In the genomic region with DNA sequence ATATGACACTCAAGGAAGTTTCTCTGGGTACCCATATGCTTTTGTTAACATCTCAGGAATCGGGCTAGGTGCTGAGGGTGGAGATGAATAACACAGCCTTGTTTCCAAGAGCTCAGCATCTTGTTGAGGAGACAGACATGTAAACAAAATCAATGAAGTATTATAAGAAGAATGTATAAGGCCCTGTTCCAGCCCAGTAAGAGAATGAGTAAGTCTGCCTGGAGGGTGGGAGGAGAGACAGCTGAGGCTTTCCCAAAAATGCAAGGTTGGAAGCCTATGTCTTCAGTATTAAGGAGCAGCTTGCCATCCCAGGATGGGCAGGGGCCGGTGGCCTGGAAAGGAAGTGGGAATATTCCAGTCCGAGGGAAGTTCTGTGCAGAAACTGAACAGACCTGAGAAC, we compare ENCODE assay signal across 23 cellular contexts.
DNase-seq lines count a peak whose midpoint lies in the region; FAIRE-seq and TF ChIP-seq lines count a peak whose summit lies in the region.
"Had no signal": no experiment of that assay in that cellular context is flagged by ENCODE, and none has a peak within 500 bp of the region (broad histone marks: within the 10 kb centered on the region; RNA-seq: fewer than 3 reads in every experiment).

No MANE protein-coding gene starts in this region.

- no peak overlapping the region for H2AFZ ChIP-seq in astrocyte (ENCODE audit: low read depth, low read length)

- peaks cover 4% of the 10 kb centered on the region for H3K4me1 ChIP-seq in astrocyte (ENCODE audit: insufficient read depth, low read length)
- H3K4me1 ChIP-seq: A549, ascending aorta, right atrium auricular region had no signal

- H3K4me3 Mint-ChIP-seq in HFFc6 (no peak overlapping the region), astrocyte (ENCODE audit: unreplicated experiment) (no peak overlapping the region)
- H3K4me3 Mint-ChIP-seq: activated CD8-positive, alpha-beta T cell treated with anti-CD3 and anti-CD28 coated beads for 36 hours; activated naive CD4-positive, alpha-beta T cell treated with anti-CD3 and anti-CD28 coated beads for 36 hours; activated T-cell treated with anti-CD3 and anti-CD28 coated beads, Interleukin-2, amount 50 U/mL, for 24 hours; endodermal cell; naive thymus-derived CD4-positive, alpha-beta T cell had no signal

- H3K27ac Mint-ChIP-seq in HFFc6 (no peak overlapping the region), astrocyte (ENCODE audit: unreplicated experiment) (no peak overlapping the region)
- H3K27ac Mint-ChIP-seq: activated CD8-positive, alpha-beta T cell treated with anti-CD3 and anti-CD28 coated beads for 36 hours; activated naive CD4-positive, alpha-beta T cell treated with anti-CD3 and anti-CD28 coated beads for 36 hours; activated T-cell treated with anti-CD3 and anti-CD28 coated beads, Interleukin-2, amount 50 U/mL, for 24 hours; endodermal cell; naive thymus-derived CD4-positive, alpha-beta T cell had no signal

- H3K27ac ChIP-seq in astrocyte (ENCODE audit: low read depth, low read length), result no peak overlapping the region
- H3K27ac ChIP-seq: A549, ascending aorta, right atrium auricular region, vagina had no signal

- H4K20me1 ChIP-seq in astrocyte (ENCODE audit: insufficient read depth, low read length), result no peaks in the 10 kb centered on the region

- H3K79me2 ChIP-seq in astrocyte (ENCODE audit: insufficient read depth, low read length), result no peaks in the 10 kb centered on the region

- no peak for FAIRE-seq in astrocyte (lab: Jason Lieb, UNC)

- DNase-seq in AG08396 (ENCODE audit: low spot score), result peak; percentile 47
- DNase-seq in HFFc6, result peak; percentile 25
- peak; percentile 69 for DNase-seq in astrocyte (ENCODE audit: low read depth)
- peak; percentile 24 for DNase-seq in fibroblast of the aortic adventitia (ENCODE audit: low read depth)
- DNase-seq in DMS153 treated with DMSO at 0.1 percent for 48 hours (lab: John Stamatoyannopoulos, UW; ENCODE audit: unreplicated experiment), result no peak
- no peak for DNase-seq in cerebellum (ENCODE audit: low spot score)
- DNase-seq in MV-4-11 (lab: John Stamatoyannopoulos, UW), result no peak
- DNase-seq in OCI-M1 (lab: John Stamatoyannopoulos, UW), result no peak
- DNase-seq: activated CD4-positive, CD25-positive, alpha-beta regulatory T cell; activated CD8-positive, alpha-beta T cell treated with anti-CD3 and anti-CD28 coated beads for 36 hours; activated naive CD4-positive, alpha-beta T cell treated with anti-CD3 and anti-CD28 coated beads for 36 hours; activated T-cell treated with anti-CD3 and anti-CD28 coated beads, Interleukin-2, amount 50 U/mL, for 24 hours; Kasumi-1; left cardiac atrium; naive thymus-derived CD4-positive, alpha-beta T cell; NCI-H1417 treated with DMSO at 0.1 percent for 48 hours; NCI-H524 treated with DMSO at 0.1 percent for 48 hours; T-helper 9 cell had no signal

- H3K9me3 Mint-ChIP-seq in HFFc6 (no peaks in the 10 kb centered on the region; the same call in 1 of the 2 replicates), astrocyte (ENCODE audit: unreplicated experiment) (no peaks in the 10 kb centered on the region)
- H3K9me3 Mint-ChIP-seq: activated T-cell treated with anti-CD3 and anti-CD28 coated beads, Interleukin-2, amount 50 U/mL, for 24 hours; endodermal cell had no signal

- no peaks in the 10 kb centered on the region for H3K36me3 ChIP-seq in astrocyte (ENCODE audit: insufficient read depth, low read length)
- H3K36me3 ChIP-seq: ascending aorta, right atrium auricular region, vagina had no signal

- H3K36me3 Mint-ChIP-seq in HFFc6 (ENCODE audit: low read depth) (no peaks in the 10 kb centered on the region), astrocyte (ENCODE audit: low read depth, unreplicated experiment) (no peaks in the 10 kb centered on the region)
- H3K36me3 Mint-ChIP-seq: naive thymus-derived CD4-positive, alpha-beta T cell had no signal

- H3K27me3 ChIP-seq in astrocyte (ENCODE audit: insufficient read depth, low read length), result no peaks in the 10 kb centered on the region
- H3K27me3 ChIP-seq: ascending aorta, right atrium auricular region, vagina had no signal

- H3K4me3 ChIP-seq in astrocyte (ENCODE audit: insufficient read depth, low read depth, low read length), result no peak overlapping the region
- no peak overlapping the region for H3K4me3 ChIP-seq in fibroblast of the aortic adventitia (ENCODE audit: low read depth, low read length)
- H3K4me3 ChIP-seq: A549, ascending aorta, right atrium auricular region, vagina had no signal

- TF ChIP-seq CTCF in HFFc6 (IDR thresholded peaks at IDR 0.05) (no peak), astrocyte (IDR thresholded peaks at IDR 0.05; ENCODE audit: insufficient read depth, low read depth, low read length) (no peak), fibroblast of the aortic adventitia (IDR thresholded peaks at IDR 0.05; ENCODE audit: insufficient read depth, low read length) (no peak)

- H3K27me3 Mint-ChIP-seq in HFFc6 (ENCODE audit: insufficient read depth) (peaks cover 3% of the 10 kb centered on the region; the same call in 1 of the 2 replicates), astrocyte (ENCODE audit: low read depth, unreplicated experiment) (no peaks in the 10 kb centered on the region)
- H3K27me3 Mint-ChIP-seq: activated CD8-positive, alpha-beta T cell treated with anti-CD3 and anti-CD28 coated beads for 36 hours; activated T-cell treated with anti-CD3 and anti-CD28 coated beads, Interleukin-2, amount 50 U/mL, for 24 hours; naive thymus-derived CD4-positive, alpha-beta T cell had no signal

- no peak overlapping the region for H3K4me2 ChIP-seq in astrocyte (ENCODE audit: low read length)
- H3K4me2 ChIP-seq: A549 had no signal

- peaks cover 6% of the 10 kb centered on the region; the same call in 1 of the 2 replicates for H3K4me1 Mint-ChIP-seq in HFFc6 (ENCODE audit: low read depth)
- H3K4me1 Mint-ChIP-seq in astrocyte (ENCODE audit: low read depth, unreplicated experiment), result peaks cover 4% of the 10 kb centered on the region
- H3K4me1 Mint-ChIP-seq: naive thymus-derived CD4-positive, alpha-beta T cell had no signal

- H3K9ac ChIP-seq in astrocyte (ENCODE audit: low read length), result no peak overlapping the region

- no peaks in the 10 kb centered on the region for H3K9me3 ChIP-seq in astrocyte (ENCODE audit: insufficient read depth, low read depth, low read length)
- H3K9me3 ChIP-seq: A549, ascending aorta, right atrium auricular region, vagina had no signal

Comparison
In these comparisons a context has a peak if more than half of its experiments do, and no peak if none do; other contexts are left out.
1. DNase-seq: peak in AG08396 (single experiment), HFFc6 (single experiment), astrocyte (single experiment) and fibroblast of the aortic adventitia (single experiment); none in DMS153 treated with DMSO at 0.1 percent for 48 hours (single experiment), cerebellum (single experiment), MV-4-11 (single experiment) and OCI-M1 (single experiment).